In the genomic region with DNA sequence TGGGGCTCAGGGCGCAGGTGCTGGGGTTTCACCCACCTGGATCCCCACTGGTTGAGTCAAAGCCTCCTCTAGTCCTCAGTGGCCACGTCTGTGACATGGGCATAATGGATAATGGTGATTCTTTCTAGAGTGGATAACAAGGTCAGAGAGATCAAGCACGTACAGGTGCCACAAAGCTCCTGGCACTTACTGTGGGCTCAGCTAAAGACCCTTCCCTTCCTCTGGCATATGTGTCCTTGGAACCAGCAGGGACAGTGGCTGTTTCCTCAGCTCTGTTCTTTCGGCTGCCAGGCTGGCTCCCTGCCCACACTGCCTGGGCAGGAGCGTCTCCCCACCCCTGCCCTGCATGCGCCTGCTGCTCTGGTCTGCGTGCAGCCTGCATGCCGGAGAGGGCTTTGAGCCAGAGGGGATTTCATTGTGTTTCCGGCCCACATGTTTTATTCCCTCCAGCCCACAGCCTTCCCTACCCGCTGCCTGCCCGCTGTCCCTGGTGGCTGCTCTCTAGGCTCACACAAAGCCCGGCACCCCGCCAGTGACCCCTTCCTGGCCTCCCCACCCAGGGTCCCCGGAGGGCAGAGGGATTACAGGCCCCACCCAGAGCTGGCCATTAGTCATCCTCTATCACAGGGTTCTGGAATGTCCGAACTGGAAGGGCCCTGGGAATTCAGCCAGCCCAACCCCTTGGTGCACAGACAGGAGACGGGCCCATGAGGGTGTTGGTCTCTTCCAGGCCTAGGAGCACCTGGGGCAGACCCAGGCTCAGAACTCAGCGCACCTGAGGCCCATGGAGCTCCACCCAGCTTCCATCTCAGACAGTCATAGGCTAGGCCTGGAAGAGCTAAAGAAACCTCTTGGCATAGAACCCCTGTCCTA, we compare ENCODE assay signal across 8 cellular contexts. TPM values are rescaled to one million over a fixed set of nuclear protein-coding genes. Genes with fewer than 3 reads are reported as not detected.
DNase-seq lines count a peak whose midpoint lies in the region; ATAC-seq, FAIRE-seq and TF ChIP-seq lines count a peak whose summit lies in the region.

No MANE protein-coding gene starts in this region.

- H3K27ac ChIP-seq in right atrium auricular region, result peak overlapping the region; percentile 97
- no peak overlapping the region for H3K27ac ChIP-seq in CD8-positive, alpha-beta T cell (ENCODE audit: low read depth, low read length)

- peak; percentile 82 for DNase-seq in H54 (ENCODE audit: insufficient read length, low spot score)
- peak; percentile 94 for DNase-seq in amniotic epithelial cell (ENCODE audit: low read depth)
- peak; percentile 97 for DNase-seq in right atrium auricular region (ENCODE audit: low spot score)
- no peak for DNase-seq in NCI-H510A (lab: John Stamatoyannopoulos, UW)
- DNase-seq in pons (ENCODE audit: low spot score), result no peak
- no peak for DNase-seq in central memory CD4-positive, alpha-beta T cell
- DNase-seq in CD8-positive, alpha-beta T cell, result no peak

- peaks cover 0 to 67% of the 10 kb centered on the region in 2 donors for H3K4me1 ChIP-seq in right atrium auricular region
- peaks cover 71% of the 10 kb centered on the region for H3K4me1 ChIP-seq in skeletal muscle satellite cell (ENCODE audit: control insufficient read depth, insufficient read depth, low read length)
- peaks cover 7% of the 10 kb centered on the region for H3K4me1 ChIP-seq in CD8-positive, alpha-beta T cell (ENCODE audit: insufficient read depth, low read length)

- TF ChIP-seq POLR2A in H54 (IDR thresholded peaks at IDR 0.05; ENCODE audit: low read depth, low read length), result no peak

- peak overlapping the region; percentile 60 for H3K9ac ChIP-seq in skeletal muscle satellite cell (ENCODE audit: low read depth, low read length)

- FAIRE-seq in H54 (lab: Jason Lieb, UNC), result peak; percentile 89

- no peaks in the 10 kb centered on the region for H3K27me3 Mint-ChIP-seq in CD8-positive, alpha-beta T cell (ENCODE audit: low read depth)

- H3K27ac Mint-ChIP-seq in CD8-positive, alpha-beta T cell, result no peak overlapping the region

- H3K4me2 ChIP-seq in skeletal muscle satellite cell (ENCODE audit: low read length), result peak overlapping the region; percentile 56

- POLR2A ChIA-PET in CD8-positive, alpha-beta T cell (lab: Charles Lee), result no interaction called here

- H3K36me3 ChIP-seq in right atrium auricular region (peaks cover 32% of the 10 kb centered on the region), skeletal muscle satellite cell (ENCODE audit: insufficient read depth, low read length) (peaks cover 42% of the 10 kb centered on the region)
- H3K36me3 ChIP-seq in CD8-positive, alpha-beta T cell (ENCODE audit: insufficient read depth, low read length), result peaks cover 4% of the 10 kb centered on the region

- no peak for ATAC-seq in CD8-positive, alpha-beta T cell

- no peak overlapping the region for H3K4me3 ChIP-seq in right atrium auricular region
- H3K4me3 ChIP-seq in skeletal muscle satellite cell (ENCODE audit: low read length), result peak overlapping the region; percentile 3
- no peak overlapping the region for H3K4me3 ChIP-seq in CD8-positive, alpha-beta T cell (ENCODE audit: low read depth, low read length)

- H3K9me3 ChIP-seq in right atrium auricular region, result no peaks in the 10 kb centered on the region
- no peaks in the 10 kb centered on the region for H3K9me3 ChIP-seq in skeletal muscle satellite cell (replicated peaks; ENCODE audit: low read length)
- no peaks in the 10 kb centered on the region for H3K9me3 ChIP-seq in CD8-positive, alpha-beta T cell (ENCODE audit: low read length)

- H3K27me3 ChIP-seq in right atrium auricular region (no peaks in the 10 kb centered on the region), skeletal muscle satellite cell (ENCODE audit: control insufficient read depth, insufficient read depth, low read length) (no peaks in the 10 kb centered on the region)
- no peaks in the 10 kb centered on the region for H3K27me3 ChIP-seq in CD8-positive, alpha-beta T cell (ENCODE audit: insufficient read depth, low read length)

- intact Hi-C loops in CD8-positive, alpha-beta T cell (cut with DNase I, micrococcal nuclease), result no loop called here

- peaks cover 22% of the 10 kb centered on the region for H3K36me3 Mint-ChIP-seq in CD8-positive, alpha-beta T cell

- TF ChIP-seq CTCF in right atrium auricular region (IDR thresholded peaks at IDR 0.05), result peak in 1 of 2 donors; percentile 22
- no peak for TF ChIP-seq CTCF in CD8-positive, alpha-beta T cell (IDR thresholded peaks at IDR 0.05)

- CTCF ChIA-PET in CD8-positive, alpha-beta T cell (lab: Charles Lee), result no interaction called here

- no peaks in the 10 kb centered on the region for H3K9me3 Mint-ChIP-seq in CD8-positive, alpha-beta T cell

- H3K4me1 Mint-ChIP-seq in CD8-positive, alpha-beta T cell (ENCODE audit: low read depth), result peaks cover 7% of the 10 kb centered on the region

- no peak overlapping the region for H3K4me3 Mint-ChIP-seq in CD8-positive, alpha-beta T cell

RNA-seq across cellular contexts. Expression of gene GCAT, which starts 55.3 kb away (rescaled TPM):
- total RNA-seq in right atrium auricular region, result 10 to 100 TPM; 15.7 to 34.2 TPM
- total RNA-seq in skeletal muscle satellite cell (2012; rRNA removed), result 31.7 and 46.1 TPM in 2 replicates
- total RNA-seq in CD8-positive, alpha-beta T cell, result 1 to 10 TPM; 1.3 to 1.6 TPM

RNA-seq across cellular contexts. Expression of gene TRIOBP, which starts 55.6 kb away (rescaled TPM):
- 100 to 1,000 TPM; 108 to 118 TPM for total RNA-seq in right atrium auricular region
- total RNA-seq in skeletal muscle satellite cell (2012; rRNA removed), result 186 and 191 TPM in 2 replicates
- total RNA-seq in CD8-positive, alpha-beta T cell, result 1 to 10 TPM; 7.3 to 7.4 TPM

Comparison
In these comparisons a context has a peak if more than half of its experiments do, and no peak if none do; other contexts are left out.
1. DNase-seq: peak in H54 (single experiment), amniotic epithelial cell (single experiment) and right atrium auricular region (single experiment); none in NCI-H510A (single experiment), pons (single experiment), central memory CD4-positive, alpha-beta T cell (single experiment) and CD8-positive, alpha-beta T cell (0 of 7).
2. RNA of gene GCAT, which starts 55.3 kb away (total RNA-seq): 15.7 to 34.2 TPM in right atrium auricular region; 1.3 to 1.6 TPM in CD8-positive, alpha-beta T cell; every median in the first group is over 4 times any median in the second.
3. RNA of gene TRIOBP, which starts 55.6 kb away (total RNA-seq): 108 to 118 TPM in right atrium auricular region; 7.3 to 7.4 TPM in CD8-positive, alpha-beta T cell; every median in the first group is over 10 times any median in the second.